1 cellular context compared by ENCODE assay signal in genomic region chr2:182047544-182047943, GRCh38.
A peak's percentile ranks its signal among the peaks of the same experiment; 100 is the strongest.
TF ChIP-seq lines count a peak whose summit lies in the region.

No MANE protein-coding gene starts in this region.

TF ChIP-seq in K562, 482 proteins besides CTCF, POLR2A, EP300 and RAD21 (continued from another document):
- TF ChIP-seq ATF4 (CRISPR knock-in tag; IDR thresholded peaks at IDR 0.05) (peak; percentile 65), ZNF253 (CRISPR knock-in tag; conservative IDR thresholded peaks at IDR 0.05) (no peak), CEBPB (tag; IDR thresholded peaks at IDR 0.05) (peak; percentile 49; the same call in 1 of the 2 replicates), CEBPG (CRISPR knock-in tag; IDR thresholded peaks at IDR 0.05) (no peak), CEBPG (tag; conservative IDR thresholded peaks at IDR 0.05 in 1 of 2, IDR thresholded peaks at IDR 0.05 in 1 of 2) (peak; percentile 29 to 94; a peak in 2 of 4 replicates)
- TF ChIP-seq, protein P1, sequence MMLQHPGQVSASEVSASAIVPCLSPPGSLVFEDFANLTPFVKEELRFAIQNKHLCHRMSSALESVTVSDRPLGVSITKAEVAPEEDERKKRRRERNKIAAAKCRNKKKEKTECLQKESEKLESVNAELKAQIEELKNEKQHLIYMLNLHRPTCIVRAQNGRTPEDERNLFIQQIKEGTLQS (IDR thresholded peaks at IDR 0.05) = peak; percentile 56; the same call in 1 of the 2 replicates
- TF ChIP-seq, protein P1 (CRISPR knock-in tag; conservative IDR thresholded peaks at IDR 0.05) = no peak
